1 cellular context compared by ENCODE assay signal in genomic region chr16:18799500-18799899, GRCh38.
TF ChIP-seq lines count a peak whose summit lies in the region.

No MANE protein-coding gene starts in this region.

TF ChIP-seq in GM12878, 131 proteins besides CTCF, POLR2A, EP300 and RAD21:
- no peak for TF ChIP-seq ZBTB40 (IDR thresholded peaks at IDR 0.05; ENCODE audit: borderline replicate concordance)
- TF ChIP-seq E2F4 (IDR thresholded peaks at IDR 0.05; ENCODE audit: low read depth, low read length): no peak
- TF ChIP-seq IRF4 (IDR thresholded peaks at IDR 0.05; ENCODE audit: low read depth, low read length): no peak
- TF ChIP-seq ZBTB11 (CRISPR knock-in tag; IDR thresholded peaks at IDR 0.05): no peak
- no peak for TF ChIP-seq SUZ12 (IDR thresholded peaks at IDR 0.05; ENCODE audit: unreplicated experiment)
- TF ChIP-seq CREM (IDR thresholded peaks at IDR 0.05; ENCODE audit: low read depth): no peak
- TF ChIP-seq HDGF (IDR thresholded peaks at IDR 0.05): no peak
